In genomic region chr18:2706903-2707302, GRCh38 we compare ENCODE assay signal across 1 cellular context.
TF ChIP-seq lines count a peak whose summit lies in the region.

No MANE protein-coding gene starts in this region.

TF ChIP-seq in SK-N-SH, 30 proteins besides CTCF, POLR2A, EP300 and RAD21:
- TF ChIP-seq GATA2 (CRISPR knock-in tag; IDR thresholded peaks at IDR 0.05) (no peak), MEF2A (IDR thresholded peaks at IDR 0.05; ENCODE audit: borderline replicate concordance, low read depth) (no peak), TEAD4 (IDR thresholded peaks at IDR 0.05; ENCODE audit: borderline replicate concordance, insufficient read depth) (no peak), TAF1 (IDR thresholded peaks at IDR 0.05; ENCODE audit: borderline replicate concordance, low read depth, low read length) (no peak), FOXJ3 (CRISPR knock-in tag; IDR thresholded peaks at IDR 0.05) (no peak), RCOR1 (IDR thresholded peaks at IDR 0.05; ENCODE audit: low read length) (no peak), POLR2AphosphoS5 (IDR thresholded peaks at IDR 0.05; ENCODE audit: low read depth, low read length) (no peak), TCF12 (IDR thresholded peaks at IDR 0.05) (no peak), RFX5 (IDR thresholded peaks at IDR 0.05; ENCODE audit: low read length) (no peak), NRF1 (IDR thresholded peaks at IDR 0.05; ENCODE audit: low read depth, low read length) (no peak), SIN3A (IDR thresholded peaks at IDR 0.05; ENCODE audit: borderline replicate concordance, low read depth, low read length) (no peak), CHD2 (IDR thresholded peaks at IDR 0.05; ENCODE audit: low read length, partially characterized antibody) (no peak), FOSL2 (IDR thresholded peaks at IDR 0.05; ENCODE audit: borderline replicate concordance, low read depth) (no peak), NFIC (IDR thresholded peaks at IDR 0.05; ENCODE audit: borderline replicate concordance) (no peak)
- TF ChIP-seq, protein P1, sequence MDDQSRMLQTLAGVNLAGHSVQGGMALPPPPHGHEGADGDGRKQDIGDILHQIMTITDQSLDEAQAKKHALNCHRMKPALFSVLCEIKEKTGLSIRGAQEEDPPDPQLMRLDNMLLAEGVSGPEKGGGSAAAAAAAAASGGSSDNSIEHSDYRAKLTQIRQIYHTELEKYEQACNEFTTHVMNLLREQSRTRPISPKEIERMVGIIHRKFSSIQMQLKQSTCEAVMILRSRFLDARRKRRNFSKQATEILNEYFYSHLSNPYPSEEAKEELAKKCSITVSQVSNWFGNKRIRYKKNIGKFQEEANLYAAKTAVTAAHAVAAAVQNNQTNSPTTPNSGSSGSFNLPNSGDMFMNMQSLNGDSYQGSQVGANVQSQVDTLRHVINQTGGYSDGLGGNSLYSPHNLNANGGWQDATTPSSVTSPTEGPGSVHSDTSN (IDR thresholded peaks at IDR 0.05), result no peak
